9 cellular contexts compared by ENCODE assay signal in the genomic region with DNA sequence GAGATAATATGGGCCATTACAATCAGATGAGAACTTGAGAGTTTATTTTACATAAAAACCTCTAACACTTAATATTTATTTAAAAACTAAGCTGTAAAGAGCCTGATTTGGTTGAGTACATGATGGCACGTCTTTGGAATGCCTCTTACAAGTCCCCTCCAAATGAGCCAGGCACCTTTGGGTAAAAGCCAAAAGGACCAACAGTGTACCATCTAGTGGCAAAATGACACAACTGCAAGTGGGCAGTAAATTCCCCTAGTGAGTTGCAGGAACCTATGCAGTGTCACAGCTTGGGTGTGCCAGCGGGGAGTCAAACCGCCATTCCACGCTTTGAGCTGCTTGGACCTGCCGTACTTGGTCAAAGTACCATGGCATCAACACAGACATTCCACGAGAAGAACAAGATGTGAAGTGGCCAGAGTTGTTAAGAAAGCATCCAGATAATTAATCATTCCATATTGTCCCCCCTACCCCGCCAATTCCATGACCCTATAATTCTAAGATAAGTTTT.
DNase-seq lines count a peak whose midpoint lies in the region; ATAC-seq and TF ChIP-seq lines count a peak whose summit lies in the region.
"Had no signal": no experiment of that assay in that cellular context is flagged by ENCODE, and none has a peak within 500 bp of the region (broad histone marks: within the 10 kb centered on the region; RNA-seq: fewer than 3 reads in every experiment).

No MANE protein-coding gene starts in this region.

- H3K9me3 ChIP-seq in IMR-90 (ENCODE audit: control insufficient read depth, insufficient read depth, low read length) (no peaks in the 10 kb centered on the region), SJCRH30 (replicated peaks) (no peaks in the 10 kb centered on the region)

- dilution Hi-C loops in IMR-90 (cut with HindIII; ENCODE audit: low sequenced_read_pairs, unreplicated experiment), result no loop called here

- H3K4ac ChIP-seq in IMR-90 (ENCODE audit: low read depth, low read length), result no peak overlapping the region

- H3K79me1 ChIP-seq in IMR-90 (ENCODE audit: low read depth in 1 of 2, low read length in 2 of 2), result no peaks in the 10 kb centered on the region

- H2BK15ac ChIP-seq in IMR-90 (ENCODE audit: low read depth, low read length), result no peak overlapping the region

- H3K4me2 ChIP-seq in IMR-90 (ENCODE audit: low read depth, low read length), result no peak overlapping the region

- no peak overlapping the region for H2BK20ac ChIP-seq in IMR-90 (ENCODE audit: low read depth, low read length)

- intact Hi-C loops in IMR-90 (cut with micrococcal nuclease), result loop anchor here (1.0 to 5.0 kb wide), 2 partner anchors 16 to 314 kb away; no protein-coding TSS in a partner anchor

- TF ChIP-seq CTCF in IMR-90 (conservative IDR thresholded peaks at IDR 0.05; ENCODE audit: low read depth, low read length) (peak; percentile 64), choroid plexus epithelial cell (conservative IDR thresholded peaks at IDR 0.05; ENCODE audit: low read depth, low read length) (peak; percentile 84)

- no TSS peak for BruUV-seq in IMR-90 (replicated peaks; lab: Mats Ljungman, UMichigan)

- H3K4me1 ChIP-seq in IMR-90 (ENCODE audit: control insufficient read depth, insufficient read depth, low read length) (peaks cover 3% of the 10 kb centered on the region), SJCRH30 (peaks cover 8% of the 10 kb centered on the region)

- TF ChIP-seq RAD21 in IMR-90 (IDR thresholded peaks at IDR 0.05; ENCODE audit: low read length), result peak; percentile 39; the same call in 1 of the 2 replicates

- WGBS in IMR-90 (ENCODE audit: extremely low coverage in 2 of 2, insufficient read length in 1 of 2), 2 experiments, result 42% methylated on average over 2 of the region's 7 CpGs; no CpG with 5 or more reads in 1 of the 2 experiments

- H3K9me3 Mint-ChIP-seq in stimulated activated naive B cell treated with anti-CD40 and anti-IgM and Interleukin-4, amounts not matched to agents 10 μg/mL and 1 μg/mL and 100 μg/mL, for 72 hours, result no peaks in the 10 kb centered on the region
- H3K9me3 Mint-ChIP-seq: activated naive CD4-positive, alpha-beta T cell treated with anti-CD3 and anti-CD28 coated beads, Interleukin-2, amount 50 U/mL, for 24 hours had no signal

- no peaks in the 10 kb centered on the region for H3K36me3 ChIP-seq in IMR-90 (ENCODE audit: control insufficient read depth, insufficient read depth, low read length)
- H3K36me3 ChIP-seq in SJCRH30, result no peaks in the 10 kb centered on the region

- H3K14ac ChIP-seq in IMR-90 (replicated peaks; ENCODE audit: low read depth, low read length), result no peak overlapping the region

- no peak overlapping the region for H3K4me3 Mint-ChIP-seq in stimulated activated naive B cell treated with anti-CD40 and anti-IgM and Interleukin-4, amounts not matched to agents 10 μg/mL and 1 μg/mL and 100 μg/mL, for 72 hours
- H3K4me3 Mint-ChIP-seq: activated naive CD4-positive, alpha-beta T cell treated with anti-CD3 and anti-CD28 coated beads, Interleukin-2, amount 50 U/mL, for 24 hours had no signal

- no peaks in the 10 kb centered on the region for H4K20me1 ChIP-seq in IMR-90 (ENCODE audit: insufficient read depth, low read length)

- in situ Hi-C loops in IMR-90 (cut with MboI; ENCODE audit: low sequenced_read_pairs), result no loop called here

- TF ChIP-seq POLR2A in IMR-90 (IDR thresholded peaks at IDR 0.05; ENCODE audit: low read depth, low read length), result no peak

- no peak overlapping the region for H3K56ac ChIP-seq in IMR-90 (ENCODE audit: extremely low read depth, insufficient read depth, low read length)

- no peak overlapping the region for H2BK120ac ChIP-seq in IMR-90 (ENCODE audit: low read depth, low read length)

- no peak overlapping the region for H2BK5ac ChIP-seq in IMR-90 (ENCODE audit: low read depth, low read length, poor library complexity, severe bottlenecking)

- DNase-seq in DMS53 treated with DMSO at 0.1 percent for 48 hours (lab: John Stamatoyannopoulos, UW; ENCODE audit: unreplicated experiment), result peak; percentile 37
- peak; percentile 69 for DNase-seq in IMR-90
- DNase-seq in SJCRH30, result peak; percentile 62 to 76
- DNase-seq in choroid plexus epithelial cell (ENCODE audit: low read depth), result peak; percentile 77
- peak; percentile 75 for DNase-seq in left kidney (ENCODE audit: low read depth, low spot score)
- DNase-seq in stimulated activated naive B cell treated with anti-CD40 and anti-IgM and Interleukin-4, amounts not matched to agents 10 μg/mL and 1 μg/mL and 100 μg/mL, for 72 hours, result peak; percentile 34

- H3K4me3 ChIP-seq in IMR-90 (ENCODE audit: insufficient read depth, low read depth, low read length) (no peak overlapping the region), SJCRH30 (no peak overlapping the region), choroid plexus epithelial cell (ENCODE audit: low read depth, low read length) (no peak overlapping the region)

- no peak overlapping the region for H3K18ac ChIP-seq in IMR-90 (ENCODE audit: low read depth, low read length)

- peak overlapping the region; percentile 39 for H2AFZ ChIP-seq in IMR-90 (replicated peaks; ENCODE audit: low read length, poor library complexity)

- no peak overlapping the region for H4K8ac ChIP-seq in IMR-90 (ENCODE audit: low read depth in 2 of 2, low read length in 2 of 2)

- no peak overlapping the region for H4K91ac ChIP-seq in IMR-90 (ENCODE audit: insufficient read depth, low read depth, low read length)

- no peaks in the 10 kb centered on the region; the same call in 1 of the 2 replicates for H3K9me1 ChIP-seq in IMR-90 (ENCODE audit: insufficient read depth, low read length)

- no peak overlapping the region for H3K9ac ChIP-seq in IMR-90 (ENCODE audit: low read depth, low read length)

- no peak overlapping the region for H4K5ac ChIP-seq in IMR-90 (ENCODE audit: low read depth, low read length)

- H3K27ac ChIP-seq in IMR-90 (ENCODE audit: insufficient read depth, low read length) (no peak overlapping the region), SJCRH30 (peak overlapping the region; percentile 9; the same call in 1 of the 2 replicates)

- no peak overlapping the region for H2AK5ac ChIP-seq in IMR-90 (ENCODE audit: low read depth, low read length)

- H3K36me3 Mint-ChIP-seq in stimulated activated naive B cell treated with anti-CD40 and anti-IgM and Interleukin-4, amounts not matched to agents 10 μg/mL and 1 μg/mL and 100 μg/mL, for 72 hours, result no peaks in the 10 kb centered on the region
- H3K36me3 Mint-ChIP-seq: activated naive CD4-positive, alpha-beta T cell treated with anti-CD3 and anti-CD28 coated beads, Interleukin-2, amount 50 U/mL, for 24 hours had no signal

- ATAC-seq in GM19455 (IDR thresholded peaks at IDR 0.05; ENCODE audit: unreplicated experiment), result peak; percentile 71
- peak; percentile 81 for ATAC-seq in IMR-90 (ENCODE audit: low read depth)
- ATAC-seq in stimulated activated naive B cell treated with anti-CD40 and anti-IgM and Interleukin-4, amounts not matched to agents 10 μg/mL and 1 μg/mL and 100 μg/mL, for 72 hours (replicated peaks), result peak; percentile 77 to 84
- no peak for ATAC-seq in GM21381 (IDR thresholded peaks at IDR 0.05; ENCODE audit: unreplicated experiment)

- POLR2A ChIA-PET in IMR-90 (lab: Charles Lee; ENCODE audit: unreplicated experiment), result no interaction called here

- peak overlapping the region; percentile 67 for H2AK9ac ChIP-seq in IMR-90 (replicated peaks; ENCODE audit: low read depth, low read length, poor library complexity)

- H3K27me3 Mint-ChIP-seq in stimulated activated naive B cell treated with anti-CD40 and anti-IgM and Interleukin-4, amounts not matched to agents 10 μg/mL and 1 μg/mL and 100 μg/mL, for 72 hours, result peaks cover 9% of the 10 kb centered on the region in 2 donors

- peaks cover 0 to 2% of the 10 kb centered on the region in 2 donors for H3K4me1 Mint-ChIP-seq in stimulated activated naive B cell treated with anti-CD40 and anti-IgM and Interleukin-4, amounts not matched to agents 10 μg/mL and 1 μg/mL and 100 μg/mL, for 72 hours
- H3K4me1 Mint-ChIP-seq: activated naive CD4-positive, alpha-beta T cell treated with anti-CD3 and anti-CD28 coated beads, Interleukin-2, amount 50 U/mL, for 24 hours had no signal

- H3K23ac ChIP-seq in IMR-90 (ENCODE audit: low read depth, low read length), result no peak overlapping the region

- no peak overlapping the region for H3K27ac Mint-ChIP-seq in stimulated activated naive B cell treated with anti-CD40 and anti-IgM and Interleukin-4, amounts not matched to agents 10 μg/mL and 1 μg/mL and 100 μg/mL, for 72 hours
- H3K27ac Mint-ChIP-seq: activated naive CD4-positive, alpha-beta T cell treated with anti-CD3 and anti-CD28 coated beads, Interleukin-2, amount 50 U/mL, for 24 hours had no signal

- CTCF ChIA-PET in IMR-90 (lab: Yijun Ruan, JAX), result interaction anchor here (0.5 to 1.7 kb wide), 7 partner anchors 9 to 885 kb away, joined by 3 to 9 read pairs (median 5); no protein-coding TSS in a partner anchor

- H3K27me3 ChIP-seq in IMR-90 (ENCODE audit: control insufficient read depth, insufficient read depth, low read length) (peaks cover 8% of the 10 kb centered on the region), SJCRH30 (no peaks in the 10 kb centered on the region)

TF ChIP-seq in IMR-90, 13 proteins besides CTCF, POLR2A, EP300 and RAD21:
- no peak for TF ChIP-seq CHD1 (IDR thresholded peaks at IDR 0.05; ENCODE audit: low read depth, low read length)
- TF ChIP-seq MXI1 (IDR thresholded peaks at IDR 0.05; ENCODE audit: borderline replicate concordance, low read depth, low read length), result no peak
- no peak for TF ChIP-seq MAZ (IDR thresholded peaks at IDR 0.05; ENCODE audit: borderline replicate concordance, low read depth, low read length)
- TF ChIP-seq MAFK (IDR thresholded peaks at IDR 0.05; ENCODE audit: low read depth, low read length), result no peak
- TF ChIP-seq NFE2L2 (IDR thresholded peaks at IDR 0.05; ENCODE audit: low read depth, low read length), result no peak
- no peak for TF ChIP-seq FOS (IDR thresholded peaks at IDR 0.05; ENCODE audit: low read depth, low read length)
- no peak for TF ChIP-seq CEBPB (IDR thresholded peaks at IDR 0.05; ENCODE audit: low read depth, low read length)
- TF ChIP-seq SMC3 (IDR thresholded peaks at IDR 0.05; ENCODE audit: low read depth, low read length), result peak; percentile 42
